Comparison of ENCODE assay signal across 1 cellular context in genomic region chr5:5353681-5354080, GRCh38.
TF ChIP-seq lines count a peak whose summit lies in the region.

No MANE protein-coding gene starts in this region.

TF ChIP-seq in K562, 482 proteins besides CTCF, POLR2A, EP300 and RAD21 (continued from another document):
- TF ChIP-seq, protein P1, sequence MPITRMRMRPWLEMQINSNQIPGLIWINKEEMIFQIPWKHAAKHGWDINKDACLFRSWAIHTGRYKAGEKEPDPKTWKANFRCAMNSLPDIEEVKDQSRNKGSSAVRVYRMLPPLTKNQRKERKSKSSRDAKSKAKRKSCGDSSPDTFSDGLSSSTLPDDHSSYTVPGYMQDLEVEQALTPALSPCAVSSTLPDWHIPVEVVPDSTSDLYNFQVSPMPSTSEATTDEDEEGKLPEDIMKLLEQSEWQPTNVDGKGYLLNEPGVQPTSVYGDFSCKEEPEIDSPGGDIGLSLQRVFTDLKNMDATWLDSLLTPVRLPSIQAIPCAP (CRISPR knock-in tag; IDR thresholded peaks at IDR 0.05; ENCODE audit: borderline replicate concordance): no peak
- no peak for TF ChIP-seq ARID2 (IDR thresholded peaks at IDR 0.05)
